ENCODE assay signal across 15 cellular contexts in genomic region chr6:89084542-89084941, GRCh38. TPM values are rescaled to one million over a fixed set of nuclear protein-coding genes. Genes with fewer than 3 reads are reported as not detected.
DNase-seq lines count a peak whose midpoint lies in the region; ATAC-seq, FAIRE-seq and TF ChIP-seq lines count a peak whose summit lies in the region.
"Had no signal": no experiment of that assay in that cellular context is flagged by ENCODE, and none has a peak within 500 bp of the region (broad histone marks: within the 10 kb centered on the region; RNA-seq: fewer than 3 reads in every experiment).

No MANE protein-coding gene starts in this region.

- H3K27me3 ChIP-seq in left ventricle myocardium inferior (ENCODE audit: low read depth) (no peaks in the 10 kb centered on the region), astrocyte (ENCODE audit: insufficient read depth, low read length) (no peaks in the 10 kb centered on the region)
- H3K27me3 ChIP-seq: transverse colon had no signal

- H3K9me3 Mint-ChIP-seq in astrocyte (ENCODE audit: unreplicated experiment): no peaks in the 10 kb centered on the region
- no peaks in the 10 kb centered on the region for H3K9me3 Mint-ChIP-seq in naive B cell

- H3K4me3 Mint-ChIP-seq in astrocyte (ENCODE audit: unreplicated experiment) (peak overlapping the region; percentile 52), naive B cell (peak overlapping the region in 7 of 8 donors; percentile 22 to 93 (median 72))

- H3K27ac Mint-ChIP-seq in astrocyte (ENCODE audit: unreplicated experiment) (peak overlapping the region; percentile 35), naive B cell (peak overlapping the region in 5 of 6 donors; percentile 43 to 95 (median 85))

- H3K36me3 Mint-ChIP-seq in astrocyte (ENCODE audit: low read depth, unreplicated experiment) (peaks cover 7% of the 10 kb centered on the region), naive B cell (peaks cover 20 to 26% of the 10 kb centered on the region in 2 donors)

- H3K9me3 ChIP-seq in left ventricle myocardium inferior (replicated peaks) (no peaks in the 10 kb centered on the region), astrocyte (ENCODE audit: insufficient read depth, low read depth, low read length) (no peaks in the 10 kb centered on the region)
- H3K9me3 ChIP-seq: prostate gland, transverse colon had no signal

- no peak overlapping the region for H3K27ac ChIP-seq in left ventricle myocardium inferior (replicated peaks)
- H3K27ac ChIP-seq in astrocyte (ENCODE audit: low read depth, low read length): no peak overlapping the region
- H3K27ac ChIP-seq in RWPE1: no peak overlapping the region

- H2AFZ ChIP-seq in astrocyte (ENCODE audit: low read depth, low read length): no peak overlapping the region

- DNase-seq in left ventricle myocardium inferior (no peak), Right ventricle myocardium inferior (ENCODE audit: missing footprints) (no peak), astrocyte (ENCODE audit: low read depth) (no peak), naive B cell (no peak), cerebellar cortex (ENCODE audit: low spot score) (no peak), NCI-H510A treated with DMSO at 0.1 percent for 48 hours (lab: John Stamatoyannopoulos, UW) (no peak), RWPE1 (ENCODE audit: low spot score) (no peak)
- DNase-seq: activated CD8-positive, alpha-beta memory T cell treated with anti-CD3 and anti-CD28 coated beads, Interleukin-2, amount 50 U/mL, for 48 hours; NCI-H1694 treated with DMSO at 0.1 percent for 48 hours; transverse colon had no signal

- H3K9ac ChIP-seq in astrocyte (ENCODE audit: low read length): no peak overlapping the region

- H3K4me2 ChIP-seq in astrocyte (ENCODE audit: low read length): no peak overlapping the region

- POLR2A ChIA-PET in RWPE1 (lab: Yijun Ruan, JAX; ENCODE audit: low non-redundant PET): no interaction called here

- intact Hi-C loops in left ventricle myocardium inferior (cut with micrococcal nuclease) (loop anchor here (10.0 kb wide), 2 partner anchors 60 to 100 kb away; partner anchors contain the start of gene PM20D2), Right ventricle myocardium inferior (cut with DNase I) (loop anchor here (5.0 kb wide), 2 partner anchors 62 to 63 kb away; partner anchors contain the start of gene PM20D2)

- CTCF ChIA-PET in RWPE1 (lab: Yijun Ruan, JAX): no interaction called here

- H3K4me3 ChIP-seq in left ventricle myocardium inferior: peak overlapping the region; percentile 99
- no peak overlapping the region for H3K4me3 ChIP-seq in astrocyte (ENCODE audit: insufficient read depth, low read depth, low read length)

- H3K36me3 ChIP-seq in left ventricle myocardium inferior (peaks cover 44% of the 10 kb centered on the region), astrocyte (ENCODE audit: insufficient read depth, low read length) (peaks cover 17% of the 10 kb centered on the region)

- FAIRE-seq in astrocyte (lab: Jason Lieb, UNC): no peak
- FAIRE-seq: G401.6 had no signal

- H3K79me2 ChIP-seq in astrocyte (ENCODE audit: insufficient read depth, low read length): peaks cover 46% of the 10 kb centered on the region

- H3K4me1 Mint-ChIP-seq in astrocyte (ENCODE audit: low read depth, unreplicated experiment) (peaks cover 17% of the 10 kb centered on the region), naive B cell (peaks cover 52 to 65% (median 58%) of the 10 kb centered on the region in 3 donors)

- H4K20me1 ChIP-seq in astrocyte (ENCODE audit: insufficient read depth, low read length): peaks cover 53% of the 10 kb centered on the region

- no peaks in the 10 kb centered on the region for H3K27me3 Mint-ChIP-seq in astrocyte (ENCODE audit: low read depth, unreplicated experiment)
- H3K27me3 Mint-ChIP-seq in naive B cell: no peaks in the 10 kb centered on the region

- peaks cover 77% of the 10 kb centered on the region for H3K4me1 ChIP-seq in left ventricle myocardium inferior
- peaks cover 10% of the 10 kb centered on the region for H3K4me1 ChIP-seq in astrocyte (ENCODE audit: insufficient read depth, low read length)
- H3K4me1 ChIP-seq: prostate gland had no signal

- TF ChIP-seq CTCF in left ventricle myocardium inferior (IDR thresholded peaks at IDR 0.05; ENCODE audit: borderline replicate concordance): no peak
- no peak for TF ChIP-seq CTCF in astrocyte (IDR thresholded peaks at IDR 0.05; ENCODE audit: insufficient read depth, low read depth, low read length)
- no peak for TF ChIP-seq CTCF in RWPE1 (conservative IDR thresholded peaks at IDR 0.05; ENCODE audit: low read depth)

- ATAC-seq in Right ventricle myocardium inferior: no peak
- no peak for ATAC-seq in naive B cell (ENCODE audit: low read depth in 2 of 2)
- ATAC-seq in GM21619 (IDR thresholded peaks at IDR 0.05; ENCODE audit: unreplicated experiment): no peak

RNA-seq across cellular contexts. Expression of gene PNRC1, which starts 4.0 kb away (rescaled TPM):
- total RNA-seq in left ventricle myocardium inferior (180 TPM), Right ventricle myocardium inferior (139 TPM), astrocyte (93.2 and 95.9 TPM in 2 replicates)
- 100 to 1,000 TPM; 421 to 964 (median 760) TPM for polyA plus RNA-seq in naive B cell (ENCODE audit: low read depth in 6 of 6)

RNA-seq across cellular contexts. Expression of gene SRSF12, which starts 33.3 kb away (rescaled TPM):
- total RNA-seq in left ventricle myocardium inferior (not detected), Right ventricle myocardium inferior (0.24 TPM), astrocyte (7.0 and 9.2 TPM in 2 replicates)
- polyA plus RNA-seq in naive B cell (ENCODE audit: low read depth in 6 of 6): under 1 TPM in 5 of 6 donors, not detected in 1; 0.06 to 0.92 (median 0.32) TPM
- total RNA-seq: HT1080, transverse colon had no signal
- polyA plus RNA-seq: BJ had no signal
